ENCODE assay signal across 1 cellular context in genomic region chr22:30615543-30615954, GRCh38.
TF ChIP-seq lines count a peak whose summit lies in the region.

No MANE protein-coding gene starts in this region.

TF ChIP-seq in H1, 55 proteins besides CTCF, POLR2A, EP300 and RAD21:
- TF ChIP-seq BCL11A (IDR thresholded peaks at IDR 0.05; ENCODE audit: low read depth in 2 of 2, low read length in 2 of 2) (no peak), SAP30 (IDR thresholded peaks at IDR 0.05; ENCODE audit: insufficient read depth, insufficient replicate concordance, low read length) (no peak), MAFK (IDR thresholded peaks at IDR 0.05; ENCODE audit: low read depth, low read length) (peak; percentile 97)
TF ChIP-seq in H1: peak in this region for 1.
